In the genomic region with DNA sequence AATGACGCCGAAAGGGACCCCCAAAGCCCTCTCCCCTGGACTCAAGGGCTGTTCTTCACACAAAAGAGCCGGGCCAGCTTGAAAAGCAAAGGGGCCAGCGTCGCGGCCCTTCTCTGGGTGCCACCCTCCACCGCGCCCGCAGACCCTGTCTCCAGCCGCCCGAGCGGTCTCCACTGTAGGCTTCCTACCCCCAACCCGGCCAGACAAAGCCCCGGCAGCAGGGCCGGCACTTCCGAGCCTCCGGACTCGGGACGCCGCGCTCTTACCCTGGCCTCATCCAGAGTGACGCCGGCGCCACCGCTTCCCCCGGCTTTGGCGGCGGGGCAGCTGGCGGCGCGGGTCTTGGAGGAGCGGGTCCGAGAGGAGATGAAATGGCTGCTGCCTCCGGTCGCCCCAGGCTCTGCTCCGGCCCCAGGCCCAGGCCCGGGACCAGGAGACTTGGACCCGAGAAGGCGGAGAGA, we compare ENCODE assay signal across 1 cellular context.
TF ChIP-seq lines count a peak whose summit lies in the region.

No MANE protein-coding gene starts in this region.

TF ChIP-seq in K562, 482 proteins besides CTCF, POLR2A, EP300 and RAD21 (continued from another document):
- TF ChIP-seq, protein P1, sequence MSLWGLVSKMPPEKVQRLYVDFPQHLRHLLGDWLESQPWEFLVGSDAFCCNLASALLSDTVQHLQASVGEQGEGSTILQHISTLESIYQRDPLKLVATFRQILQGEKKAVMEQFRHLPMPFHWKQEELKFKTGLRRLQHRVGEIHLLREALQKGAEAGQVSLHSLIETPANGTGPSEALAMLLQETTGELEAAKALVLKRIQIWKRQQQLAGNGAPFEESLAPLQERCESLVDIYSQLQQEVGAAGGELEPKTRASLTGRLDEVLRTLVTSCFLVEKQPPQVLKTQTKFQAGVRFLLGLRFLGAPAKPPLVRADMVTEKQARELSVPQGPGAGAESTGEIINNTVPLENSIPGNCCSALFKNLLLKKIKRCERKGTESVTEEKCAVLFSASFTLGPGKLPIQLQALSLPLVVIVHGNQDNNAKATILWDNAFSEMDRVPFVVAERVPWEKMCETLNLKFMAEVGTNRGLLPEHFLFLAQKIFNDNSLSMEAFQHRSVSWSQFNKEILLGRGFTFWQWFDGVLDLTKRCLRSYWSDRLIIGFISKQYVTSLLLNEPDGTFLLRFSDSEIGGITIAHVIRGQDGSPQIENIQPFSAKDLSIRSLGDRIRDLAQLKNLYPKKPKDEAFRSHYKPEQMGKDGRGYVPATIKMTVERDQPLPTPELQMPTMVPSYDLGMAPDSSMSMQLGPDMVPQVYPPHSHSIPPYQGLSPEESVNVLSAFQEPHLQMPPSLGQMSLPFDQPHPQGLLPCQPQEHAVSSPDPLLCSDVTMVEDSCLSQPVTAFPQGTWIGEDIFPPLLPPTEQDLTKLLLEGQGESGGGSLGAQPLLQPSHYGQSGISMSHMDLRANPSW (CRISPR knock-in tag; IDR thresholded peaks at IDR 0.05) = no peak
- TF ChIP-seq SAP30 (IDR thresholded peaks at IDR 0.05; ENCODE audit: borderline replicate concordance, insufficient read depth, low read depth, low read length, poor library complexity, severe bottlenecking) = peak; percentile 27
- 0 out of 4 replicates have a peak, but pooled peaks of 1 of the 2 experiments have one; percentile 5 for TF ChIP-seq SIN3A (IDR thresholded peaks at IDR 0.05; ENCODE audit: borderline replicate concordance in 2 of 2, control insufficient read depth in 1 of 2, low read depth in 2 of 2, low read length in 2 of 2)
- TF ChIP-seq ZNF41 (CRISPR knock-in tag; conservative IDR thresholded peaks at IDR 0.05) = no peak
- no peak for TF ChIP-seq DNMT1 (IDR thresholded peaks at IDR 0.05)
- TF ChIP-seq RBFOX2 (IDR thresholded peaks at IDR 0.05; ENCODE audit: low read depth, low read length) = no peak
- no peak for TF ChIP-seq GATAD2B (IDR thresholded peaks at IDR 0.05; ENCODE audit: borderline replicate concordance)
- TF ChIP-seq, protein P2, sequence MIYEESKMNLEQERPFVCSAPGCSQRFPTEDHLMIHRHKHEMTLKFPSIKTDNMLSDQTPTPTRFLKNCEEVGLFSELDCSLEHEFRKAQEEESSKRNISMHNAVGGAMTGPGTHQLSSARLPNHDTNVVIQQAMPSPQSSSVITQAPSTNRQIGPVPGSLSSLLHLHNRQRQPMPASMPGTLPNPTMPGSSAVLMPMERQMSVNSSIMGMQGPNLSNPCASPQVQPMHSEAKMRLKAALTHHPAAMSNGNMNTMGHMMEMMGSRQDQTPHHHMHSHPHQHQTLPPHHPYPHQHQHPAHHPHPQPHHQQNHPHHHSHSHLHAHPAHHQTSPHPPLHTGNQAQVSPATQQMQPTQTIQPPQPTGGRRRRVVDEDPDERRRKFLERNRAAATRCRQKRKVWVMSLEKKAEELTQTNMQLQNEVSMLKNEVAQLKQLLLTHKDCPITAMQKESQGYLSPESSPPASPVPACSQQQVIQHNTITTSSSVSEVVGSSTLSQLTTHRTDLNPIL (CRISPR knock-in tag; IDR thresholded peaks at IDR 0.05) = no peak
- 0 out of 2 replicates have a peak, but pooled peaks have one; percentile 3 for TF ChIP-seq ARID4B (CRISPR knock-in tag; IDR thresholded peaks at IDR 0.05)
- TF ChIP-seq SIN3B (IDR thresholded peaks at IDR 0.05; ENCODE audit: low read depth) = no peak
- 0 out of 2 replicates have a peak, but pooled peaks have one; percentile 16 for TF ChIP-seq SRSF3 (IDR thresholded peaks at IDR 0.05; ENCODE audit: insufficient read depth, low read length)
- TF ChIP-seq BRD4 (IDR thresholded peaks at IDR 0.05) = 0 out of 2 replicates have a peak, but pooled peaks have one; percentile 9
- TF ChIP-seq XRCC4 (IDR thresholded peaks at IDR 0.05; ENCODE audit: extremely low read depth, insufficient read depth, insufficient read length) = no peak
- TF ChIP-seq, protein P3, sequence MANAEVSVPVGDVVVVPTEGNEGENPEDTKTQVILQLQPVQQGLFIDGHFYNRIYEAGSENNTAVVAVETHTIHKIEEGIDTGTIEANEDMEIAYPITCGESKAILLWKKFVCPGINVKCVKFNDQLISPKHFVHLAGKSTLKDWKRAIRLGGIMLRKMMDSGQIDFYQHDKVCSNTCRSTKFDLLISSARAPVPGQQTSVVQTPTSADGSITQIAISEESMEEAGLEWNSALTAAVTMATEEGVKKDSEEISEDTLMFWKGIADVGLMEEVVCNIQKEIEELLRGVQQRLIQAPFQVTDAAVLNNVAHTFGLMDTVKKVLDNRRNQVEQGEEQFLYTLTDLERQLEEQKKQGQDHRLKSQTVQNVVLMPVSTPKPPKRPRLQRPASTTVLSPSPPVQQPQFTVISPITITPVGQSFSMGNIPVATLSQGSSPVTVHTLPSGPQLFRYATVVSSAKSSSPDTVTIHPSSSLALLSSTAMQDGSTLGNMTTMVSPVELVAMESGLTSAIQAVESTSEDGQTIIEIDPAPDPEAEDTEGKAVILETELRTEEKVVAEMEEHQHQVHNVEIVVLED (CRISPR knock-in tag; IDR thresholded peaks at IDR 0.05) = no peak
- TF ChIP-seq ZNF263 (CRISPR knock-in tag; IDR thresholded peaks at IDR 0.05; ENCODE audit: borderline replicate concordance) = 0 out of 2 replicates have a peak, but pooled peaks have one; percentile 29
- TF ChIP-seq CEBPG (CRISPR knock-in tag; IDR thresholded peaks at IDR 0.05) = 0 out of 2 replicates have a peak, but pooled peaks have one; percentile 39
- no peak for TF ChIP-seq CEBPG (tag; conservative IDR thresholded peaks at IDR 0.05 in 1 of 2, IDR thresholded peaks at IDR 0.05 in 1 of 2)
- TF ChIP-seq SMARCA5 (IDR thresholded peaks at IDR 0.05) = no peak
- no peak for TF ChIP-seq ZNF23 (CRISPR knock-in tag; IDR thresholded peaks at IDR 0.05)
- no peak for TF ChIP-seq ZNF79 (CRISPR knock-in tag; IDR thresholded peaks at IDR 0.05; ENCODE audit: low read depth)
- TF ChIP-seq RBM15 (IDR thresholded peaks at IDR 0.05; ENCODE audit: insufficient read depth, low read length) = no peak
- TF ChIP-seq SMARCE1 (IDR thresholded peaks at IDR 0.05) = 0 out of 2 replicates have a peak, but pooled peaks have one; percentile 6
- no peak for TF ChIP-seq JUN (IDR thresholded peaks at IDR 0.05; ENCODE audit: borderline replicate concordance, low read depth, low read length)
- 0 out of 2 replicates have a peak, but pooled peaks have one; percentile 58 for TF ChIP-seq JUN (CRISPR knock-in tag; IDR thresholded peaks at IDR 0.05; ENCODE audit: borderline replicate concordance)
TF ChIP-seq in K562: peak in this region for 12.
